1 cellular context compared by ENCODE assay signal in the genomic region with DNA sequence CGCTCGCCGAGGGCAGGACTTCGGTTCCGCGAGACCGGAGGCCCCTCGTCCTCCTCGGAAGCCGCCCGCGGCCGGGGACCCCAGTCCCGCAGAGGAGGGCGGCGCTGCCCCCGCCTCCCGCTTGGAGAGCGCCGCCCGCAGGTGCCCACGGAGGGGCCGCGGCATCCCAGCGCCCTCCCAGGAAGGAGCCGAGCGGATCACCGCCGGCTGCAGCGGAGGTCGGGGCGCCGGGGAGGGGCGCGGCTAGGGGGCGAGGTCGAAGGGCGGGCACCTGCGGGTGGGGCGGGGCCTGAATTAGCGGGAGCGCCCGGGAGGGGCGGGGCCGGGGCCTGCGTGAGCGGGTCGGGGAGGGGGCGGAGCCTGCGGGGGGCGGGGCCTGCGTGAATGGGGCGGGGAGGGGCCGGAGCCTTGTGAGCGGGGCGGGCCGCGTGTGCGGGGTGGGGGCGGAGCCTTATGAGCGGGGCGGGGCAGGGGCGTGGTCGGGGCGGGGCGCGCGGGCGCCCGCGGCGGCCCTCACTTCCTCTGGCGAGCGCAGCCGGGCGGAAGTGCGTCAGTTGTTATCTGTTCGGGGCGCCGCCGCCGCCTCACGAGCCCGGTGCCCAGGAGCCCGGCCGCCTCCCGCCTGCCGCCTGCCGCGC.
TF ChIP-seq lines count a peak whose summit lies in the region.

A gene (plus strand): TSS at position 550 of the 638 bp plus-strand sequence.

TF ChIP-seq in K562, 482 proteins besides CTCF, POLR2A, EP300 and RAD21 (continued from another document):
- TF ChIP-seq, protein P1, sequence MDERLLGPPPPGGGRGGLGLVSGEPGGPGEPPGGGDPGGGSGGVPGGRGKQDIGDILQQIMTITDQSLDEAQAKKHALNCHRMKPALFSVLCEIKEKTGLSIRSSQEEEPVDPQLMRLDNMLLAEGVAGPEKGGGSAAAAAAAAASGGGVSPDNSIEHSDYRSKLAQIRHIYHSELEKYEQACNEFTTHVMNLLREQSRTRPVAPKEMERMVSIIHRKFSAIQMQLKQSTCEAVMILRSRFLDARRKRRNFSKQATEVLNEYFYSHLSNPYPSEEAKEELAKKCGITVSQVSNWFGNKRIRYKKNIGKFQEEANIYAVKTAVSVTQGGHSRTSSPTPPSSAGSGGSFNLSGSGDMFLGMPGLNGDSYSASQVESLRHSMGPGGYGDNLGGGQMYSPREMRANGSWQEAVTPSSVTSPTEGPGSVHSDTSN (CRISPR knock-in tag; IDR thresholded peaks at IDR 0.05; ENCODE audit: low read depth): no peak
- TF ChIP-seq, protein P1 (tag; conservative IDR thresholded peaks at IDR 0.05; ENCODE audit: low read depth): no peak
- TF ChIP-seq ZC3H11A (IDR thresholded peaks at IDR 0.05; ENCODE audit: low read depth, low read length) (no peak), NUFIP1 (IDR thresholded peaks at IDR 0.05; ENCODE audit: partially characterized antibody) (no peak), FOXA1 (IDR thresholded peaks at IDR 0.05; ENCODE audit: borderline replicate concordance) (no peak), MYBL2 (IDR thresholded peaks at IDR 0.05; ENCODE audit: low read depth) (no peak), MYBL2 (CRISPR knock-in tag; IDR thresholded peaks at IDR 0.05; ENCODE audit: borderline replicate concordance) (no peak), HMG20A (CRISPR knock-in tag; conservative IDR thresholded peaks at IDR 0.05) (no peak)
- TF ChIP-seq, protein P2, sequence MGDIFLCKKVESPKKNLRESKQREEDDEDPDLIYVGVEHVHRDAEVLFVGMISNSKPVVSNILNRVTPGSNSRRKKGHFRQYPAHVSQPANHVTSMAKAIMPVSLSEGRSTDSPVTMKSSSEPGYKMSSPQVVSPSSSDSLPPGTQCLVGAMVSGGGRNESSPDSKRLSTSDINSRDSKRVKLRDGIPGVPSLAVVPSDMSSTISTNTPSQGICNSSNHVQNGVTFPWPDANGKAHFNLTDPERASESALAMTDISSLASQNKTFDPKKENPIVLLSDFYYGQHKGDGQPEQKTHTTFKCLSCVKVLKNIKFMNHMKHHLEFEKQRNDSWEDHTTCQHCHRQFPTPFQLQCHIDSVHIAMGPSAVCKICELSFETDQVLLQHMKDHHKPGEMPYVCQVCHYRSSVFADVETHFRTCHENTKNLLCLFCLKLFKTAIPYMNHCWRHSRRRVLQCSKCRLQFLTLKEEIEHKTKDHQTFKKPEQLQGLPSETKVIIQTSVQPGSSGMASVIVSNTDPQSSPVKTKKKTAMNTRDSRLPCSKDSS (IDR thresholded peaks at IDR 0.05; ENCODE audit: low read depth, partially characterized antibody): no peak
- TF ChIP-seq, protein P3, sequence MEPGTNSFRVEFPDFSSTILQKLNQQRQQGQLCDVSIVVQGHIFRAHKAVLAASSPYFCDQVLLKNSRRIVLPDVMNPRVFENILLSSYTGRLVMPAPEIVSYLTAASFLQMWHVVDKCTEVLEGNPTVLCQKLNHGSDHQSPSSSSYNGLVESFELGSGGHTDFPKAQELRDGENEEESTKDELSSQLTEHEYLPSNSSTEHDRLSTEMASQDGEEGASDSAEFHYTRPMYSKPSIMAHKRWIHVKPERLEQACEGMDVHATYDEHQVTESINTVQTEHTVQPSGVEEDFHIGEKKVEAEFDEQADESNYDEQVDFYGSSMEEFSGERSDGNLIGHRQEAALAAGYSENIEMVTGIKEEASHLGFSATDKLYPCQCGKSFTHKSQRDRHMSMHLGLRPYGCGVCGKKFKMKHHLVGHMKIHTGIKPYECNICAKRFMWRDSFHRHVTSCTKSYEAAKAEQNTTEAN (CRISPR knock-in tag; IDR thresholded peaks at IDR 0.05): no peak
- TF ChIP-seq, protein P4, sequence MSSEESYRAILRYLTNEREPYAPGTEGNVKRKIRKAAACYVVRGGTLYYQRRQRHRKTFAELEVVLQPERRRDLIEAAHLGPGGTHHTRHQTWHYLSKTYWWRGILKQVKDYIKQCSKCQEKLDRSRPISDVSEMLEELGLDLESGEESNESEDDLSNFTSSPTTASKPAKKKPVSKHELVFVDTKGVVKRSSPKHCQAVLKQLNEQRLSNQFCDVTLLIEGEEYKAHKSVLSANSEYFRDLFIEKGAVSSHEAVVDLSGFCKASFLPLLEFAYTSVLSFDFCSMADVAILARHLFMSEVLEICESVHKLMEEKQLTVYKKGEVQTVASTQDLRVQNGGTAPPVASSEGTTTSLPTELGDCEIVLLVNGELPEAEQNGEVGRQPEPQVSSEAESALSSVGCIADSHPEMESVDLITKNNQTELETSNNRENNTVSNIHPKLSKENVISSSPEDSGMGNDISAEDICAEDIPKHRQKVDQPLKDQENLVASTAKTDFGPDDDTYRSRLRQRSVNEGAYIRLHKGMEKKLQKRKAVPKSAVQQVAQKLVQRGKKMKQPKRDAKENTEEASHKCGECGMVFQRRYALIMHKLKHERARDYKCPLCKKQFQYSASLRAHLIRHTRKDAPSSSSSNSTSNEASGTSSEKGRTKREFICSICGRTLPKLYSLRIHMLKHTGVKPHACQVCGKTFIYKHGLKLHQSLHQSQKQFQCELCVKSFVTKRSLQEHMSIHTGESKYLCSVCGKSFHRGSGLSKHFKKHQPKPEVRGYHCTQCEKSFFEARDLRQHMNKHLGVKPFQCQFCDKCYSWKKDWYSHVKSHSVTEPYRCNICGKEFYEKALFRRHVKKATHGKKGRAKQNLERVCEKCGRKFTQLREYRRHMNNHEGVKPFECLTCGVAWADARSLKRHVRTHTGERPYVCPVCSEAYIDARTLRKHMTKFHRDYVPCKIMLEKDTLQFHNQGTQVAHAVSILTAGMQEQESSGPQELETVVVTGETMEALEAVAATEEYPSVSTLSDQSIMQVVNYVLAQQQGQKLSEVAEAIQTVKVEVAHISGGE (CRISPR knock-in tag; IDR thresholded peaks at IDR 0.05): peak in 1 of 3 experiments; percentile 67; a peak in 1 of 6 replicates
